ENCODE assay signal across 1 cellular context in the genomic region with DNA sequence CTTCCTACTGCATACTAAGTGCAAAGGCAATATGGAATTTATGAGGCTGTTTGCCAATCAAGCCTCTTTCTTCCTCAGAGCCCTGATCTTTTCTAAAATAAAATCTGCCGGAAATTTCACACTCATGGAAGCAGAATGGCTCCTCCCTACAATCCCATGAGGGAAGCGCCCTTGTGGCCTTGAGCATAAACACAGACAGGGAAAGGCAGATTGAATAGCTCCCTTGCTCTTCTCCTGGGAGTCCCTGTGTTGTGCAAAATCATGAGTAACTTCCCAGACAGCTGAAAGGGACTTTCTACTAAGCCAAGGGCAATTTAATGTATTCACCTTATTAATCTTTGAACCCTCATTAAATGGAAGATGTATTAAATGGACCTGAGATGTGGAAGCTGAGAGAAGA.
TF ChIP-seq lines count a peak whose summit lies in the region.

No MANE protein-coding gene starts in this region.

TF ChIP-seq in SK-N-SH, 30 proteins besides CTCF, POLR2A, EP300 and RAD21 (continued from another document):
- TF ChIP-seq, protein P1, sequence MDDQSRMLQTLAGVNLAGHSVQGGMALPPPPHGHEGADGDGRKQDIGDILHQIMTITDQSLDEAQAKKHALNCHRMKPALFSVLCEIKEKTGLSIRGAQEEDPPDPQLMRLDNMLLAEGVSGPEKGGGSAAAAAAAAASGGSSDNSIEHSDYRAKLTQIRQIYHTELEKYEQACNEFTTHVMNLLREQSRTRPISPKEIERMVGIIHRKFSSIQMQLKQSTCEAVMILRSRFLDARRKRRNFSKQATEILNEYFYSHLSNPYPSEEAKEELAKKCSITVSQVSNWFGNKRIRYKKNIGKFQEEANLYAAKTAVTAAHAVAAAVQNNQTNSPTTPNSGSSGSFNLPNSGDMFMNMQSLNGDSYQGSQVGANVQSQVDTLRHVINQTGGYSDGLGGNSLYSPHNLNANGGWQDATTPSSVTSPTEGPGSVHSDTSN (IDR thresholded peaks at IDR 0.05): no peak
- TF ChIP-seq FOXJ3 (CRISPR knock-in tag; IDR thresholded peaks at IDR 0.05) (no peak), POLR2AphosphoS5 (IDR thresholded peaks at IDR 0.05; ENCODE audit: low read depth, low read length) (no peak), ZBTB33 (IDR thresholded peaks at IDR 0.05; ENCODE audit: borderline replicate concordance, low read depth) (no peak), RCOR1 (IDR thresholded peaks at IDR 0.05; ENCODE audit: low read length) (no peak), MEF2A (IDR thresholded peaks at IDR 0.05; ENCODE audit: borderline replicate concordance, low read depth) (no peak), IRF3 (IDR thresholded peaks at IDR 0.05; ENCODE audit: low read depth, low read length) (no peak)
